ENCODE assay signal across 8 cellular contexts in genomic region chr14:50677527-50678063, GRCh38. TPM values are rescaled to one million over a fixed set of nuclear protein-coding genes. Genes with fewer than 3 reads are reported as not detected.
DNase-seq lines count a peak whose midpoint lies in the region; ATAC-seq, FAIRE-seq and TF ChIP-seq lines count a peak whose summit lies in the region.

No MANE protein-coding gene starts in this region.

- peak; percentile 56 for ATAC-seq in Panc1

- H3K4me2 ChIP-seq in GM23248 (ENCODE audit: unreplicated experiment), result peak overlapping the region; percentile 73

- BruUV-seq in Panc1 (replicated peaks; lab: Mats Ljungman, UMichigan), result no TSS peak

- peak; percentile 73 for DNase-seq in CD1c-positive myeloid dendritic cell (ENCODE audit: extremely low spot score)
- peak; percentile 75 for DNase-seq in GM23248
- DNase-seq in Panc1 (ENCODE audit: low read depth, low spot score), result no peak
- peak; percentile 76 for DNase-seq in fibroblast of pulmonary artery (ENCODE audit: low read depth)
- DNase-seq in urothelium cell line (ENCODE audit: low spot score), result peak; percentile 79
- no peak for DNase-seq in stimulated activated CD4-positive, alpha-beta T cell treated with anti-CD3 and anti-CD28 coated beads, Interleukin-2, amount 100 ng/mL, for 48 hours
- no peak for DNase-seq in UCSD-AML1 (lab: John Stamatoyannopoulos, UW; ENCODE audit: unreplicated experiment)
- no peak for DNase-seq in mesenteric fat pad (ENCODE audit: low spot score)

- H3F3A ChIP-seq in GM23248 (ENCODE audit: insufficient read depth), result peaks cover 31% of the 10 kb centered on the region

- intact Hi-C loops in Panc1 (cut with micrococcal nuclease; ENCODE audit: unreplicated experiment), result no loop called here

- H3K4me3 ChIP-seq in GM23248 (peak overlapping the region; percentile 53), Panc1 (ENCODE audit: low read depth in 2 of 2, low read length in 2 of 2) (no peak overlapping the region), fibroblast of pulmonary artery (replicated peaks; ENCODE audit: low read depth, low read length) (no peak overlapping the region)

- H3K36me3 ChIP-seq in GM23248 (ENCODE audit: low read depth) (no peaks in the 10 kb centered on the region), Panc1 (ENCODE audit: control insufficient read depth, insufficient read depth, low read length) (no peaks in the 10 kb centered on the region)

- peak; percentile 86 for FAIRE-seq in urothelium cell line (lab: Jason Lieb, UNC)

- in situ Hi-C loops in GM23248 (cut with MboI) (no loop called here), Panc1 (cut with HindIII; ENCODE audit: low pct_unique_long_range_greater_than_20kb, low sequenced_read_pairs) (no loop called here)

- 1 to 4% methylated on average over 5 of the region's 5 CpGs for WGBS in GM23248 (ENCODE audit: low coverage in 1 of 2, low lambda C conversion rate in 2 of 2, missing lambda C conversion rate in 2 of 2), 2 experiments

- no peaks in the 10 kb centered on the region for H3K79me2 ChIP-seq in GM23248 (ENCODE audit: insufficient read depth)

- POLR2A ChIA-PET in Panc1 (lab: Charles Lee), result no interaction called here

- peak overlapping the region; percentile 28; the same call in 1 of the 2 replicates for H3K9ac ChIP-seq in GM23248

- no peak for TF ChIP-seq CTCF in Panc1 (IDR thresholded peaks at IDR 0.05)
- TF ChIP-seq CTCF in fibroblast of pulmonary artery (IDR thresholded peaks at IDR 0.05; ENCODE audit: low read length, missing control alignments), result no peak

- H2AFZ ChIP-seq in GM23248, result peak overlapping the region; percentile 76

- H3K27me3 ChIP-seq in GM23248 (replicated peaks; ENCODE audit: insufficient read depth) (no peaks in the 10 kb centered on the region), Panc1 (ENCODE audit: control insufficient read depth, insufficient read depth, low read length) (no peaks in the 10 kb centered on the region)

- H3K4me1 ChIP-seq in GM23248 (ENCODE audit: insufficient read depth), result peaks cover 36% of the 10 kb centered on the region
- H3K4me1 ChIP-seq in Panc1 (ENCODE audit: control insufficient read depth, insufficient read depth, low read length), result no peaks in the 10 kb centered on the region

- no peaks in the 10 kb centered on the region for H3K9me3 ChIP-seq in GM23248 (ENCODE audit: low read depth)
- no peaks in the 10 kb centered on the region for H3K9me3 ChIP-seq in Panc1 (ENCODE audit: control insufficient read depth, insufficient read depth, low read depth, low read length)

- no peaks in the 10 kb centered on the region for H4K20me1 ChIP-seq in GM23248 (ENCODE audit: insufficient read depth)

- CTCF ChIA-PET in Panc1 (lab: Charles Lee), result no interaction called here

- H3K27ac ChIP-seq in GM23248 (peak overlapping the region; percentile 63), Panc1 (ENCODE audit: low read length) (no peak overlapping the region)

- H3K9me2 ChIP-seq in GM23248 (ENCODE audit: insufficient read depth), result no peaks in the 10 kb centered on the region; the same call in 1 of the 2 replicates

RNA-seq across cellular contexts. Expression of gene SAV1, which starts 9.5 kb away (rescaled TPM):
- 15.3 and 30.2 TPM in 2 replicates for total RNA-seq in GM23248 (2014; rRNA removed; shearing (Covaris generic))
- polyA plus RNA-seq in GM23248 (2016; fragmentation: Nextera tagmentation; extraction: Ambion mirVana), result 27.1 and 28.6 TPM in 2 replicates
- total RNA-seq in Panc1 (2021; ENCODE audit: unreplicated experiment) (13.2 TPM), mesenteric fat pad (47.0 TPM)
- 11.6 TPM for polyA plus RNA-seq in Panc1 (2012; ENCODE audit: insufficient read length)

Comparison
In these comparisons a context has a peak if more than half of its experiments do, and no peak if none do; other contexts are left out.
1. DNase-seq: peak in CD1c-positive myeloid dendritic cell (single experiment), GM23248 (single experiment), fibroblast of pulmonary artery (single experiment) and urothelium cell line (single experiment); none in Panc1 (single experiment), stimulated activated CD4-positive, alpha-beta T cell treated with anti-CD3 and anti-CD28 coated beads, Interleukin-2, amount 100 ng/mL, for 48 hours (0 of 2), UCSD-AML1 (single experiment) and mesenteric fat pad (single experiment).